ENCODE assay signal across 8 cellular contexts in genomic region chr19:23098286-23098685, GRCh38.
"Had no signal": no experiment of that assay in that cellular context is flagged by ENCODE, and none has a peak within 500 bp of the region (broad histone marks: within the 10 kb centered on the region; RNA-seq: fewer than 3 reads in every experiment).

No MANE protein-coding gene starts in this region.

- DNase-seq: GM23248, GOT3, H7, H9, HCEC 1CT, HFFc6 had no signal

- H3K36me3 ChIP-seq: HAP-1 had no signal

- H3K4me1 ChIP-seq: HAP-1 had no signal

- H3K4me3 ChIP-seq: GM23248, HAP-1 had no signal

- H3K4me3 Mint-ChIP-seq: H9, HFFc6 had no signal

- H3K9ac ChIP-seq: GM23248 had no signal

- ATAC-seq: HCT116 had no signal

- H3K4me1 Mint-ChIP-seq: H9 had no signal

- H3K27ac Mint-ChIP-seq: H9, HFFc6 had no signal

- H2AFZ ChIP-seq: GM23248 had no signal

- H3K9me3 ChIP-seq: HAP-1 had no signal

- H3K27ac ChIP-seq: GM23248 had no signal
